In genomic region chr9:62880971-62881370, GRCh38 we compare ENCODE assay signal across 8 cellular contexts.
DNase-seq lines count a peak whose midpoint lies in the region; ATAC-seq and TF ChIP-seq lines count a peak whose summit lies in the region.
"Not testable (repeated sequence)": the region's sequence is repeated elsewhere in the genome, so short reads cannot be mapped to it uniquely, and the experiment has no call there.

No MANE protein-coding gene starts in this region.

- not testable (repeated sequence) for H3K27ac Mint-ChIP-seq in activated CD4-positive, alpha-beta T cell treated with anti-CD3 and anti-CD28 coated beads, Interleukin-2, amount 10 ng/mL, durations not matched to agents 24 days and 14 days

- H3K4me3 Mint-ChIP-seq in activated CD4-positive, alpha-beta T cell treated with anti-CD3 and anti-CD28 coated beads, Interleukin-2, amount 10 ng/mL, durations not matched to agents 24 days and 14 days = not testable (repeated sequence)

- DNase-seq in PC-3 = peak; percentile 0
- peak; percentile 53 for DNase-seq in activated CD4-positive, alpha-beta T cell treated with anti-CD3 and anti-CD28 coated beads, Interleukin-2, amount 10 ng/mL, durations not matched to agents 24 days and 14 days
- DNase-seq in esophagus muscularis mucosa (ENCODE audit: extremely low spot score) = peak; percentile 66
- peak; percentile 0 for DNase-seq in hepatocyte (ENCODE audit: low spot score)
- peak; percentile 36 for DNase-seq in lower lobe of right lung
- peak; percentile 0 for DNase-seq in retina
- DNase-seq in sigmoid colon = peak; percentile 55
- DNase-seq in thyroid gland = not testable (repeated sequence)

- not testable (repeated sequence) for H2AFZ ChIP-seq in PC-3 (ENCODE audit: low read length); hepatocyte

- not testable (repeated sequence) for H3K4me1 ChIP-seq in PC-3 (ENCODE audit: insufficient read depth, low read length); esophagus muscularis mucosa; hepatocyte (ENCODE audit: insufficient read depth); lower lobe of right lung; sigmoid colon
- peaks cover 11 to 13% of the 10 kb centered on the region in 2 donors for H3K4me1 ChIP-seq in thyroid gland

- not testable (repeated sequence) for H3K36me3 Mint-ChIP-seq in activated CD4-positive, alpha-beta T cell treated with anti-CD3 and anti-CD28 coated beads, Interleukin-2, amount 10 ng/mL, durations not matched to agents 24 days and 14 days (ENCODE audit: low read depth)

- 84% methylated on average over 3 of the region's 3 CpGs for WGBS in esophagus muscularis mucosa
- WGBS in hepatocyte (ENCODE audit: low lambda C conversion rate, missing lambda C conversion rate) = 89% methylated on average over 3 of the region's 3 CpGs
- 82 to 86% methylated on average over 3 of the region's 3 CpGs for WGBS in sigmoid colon, 2 donors
- 68 to 83% methylated on average over 3 of the region's 3 CpGs for WGBS in thyroid gland, 2 donors

- not testable (repeated sequence) for H3K4me2 ChIP-seq in PC-3 (ENCODE audit: low read length); hepatocyte

- not testable (repeated sequence) for H3K9ac ChIP-seq in PC-3 (ENCODE audit: low read length)

- not testable (repeated sequence) for H4K20me1 ChIP-seq in PC-3 (ENCODE audit: low read length); hepatocyte (ENCODE audit: insufficient read depth, poor library complexity, severe bottlenecking)

- not testable (repeated sequence) for TF ChIP-seq POLR2A in esophagus muscularis mucosa (IDR thresholded peaks at IDR 0.05; ENCODE audit: low read depth); sigmoid colon (IDR thresholded peaks at IDR 0.05); thyroid gland (IDR thresholded peaks at IDR 0.05)

- not testable (repeated sequence) for H3K9me3 ChIP-seq in PC-3 (ENCODE audit: low read length); esophagus muscularis mucosa; hepatocyte (ENCODE audit: low read depth); lower lobe of right lung; sigmoid colon; thyroid gland

- not testable (repeated sequence) for ATAC-seq in PC-3, lower lobe of right lung

- not testable (repeated sequence) for TF ChIP-seq EP300 in esophagus muscularis mucosa (IDR thresholded peaks at IDR 0.05); sigmoid colon (IDR thresholded peaks at IDR 0.05)

- not testable (repeated sequence) for TF ChIP-seq CTCF in PC-3 (conservative IDR thresholded peaks at IDR 0.05; ENCODE audit: low read depth, low read length); esophagus muscularis mucosa (IDR thresholded peaks at IDR 0.05); hepatocyte (IDR thresholded peaks at IDR 0.05; ENCODE audit: poor library complexity); lower lobe of right lung (IDR thresholded peaks at IDR 0.05); sigmoid colon (IDR thresholded peaks at IDR 0.05); thyroid gland (IDR thresholded peaks at IDR 0.05)

- POLR2A ChIA-PET in PC-3 (lab: Charles Lee; ENCODE audit: unreplicated experiment) = not testable (repeated sequence)

- not testable (repeated sequence) for H3K79me2 ChIP-seq in PC-3 (ENCODE audit: low read length); hepatocyte

- H3K27ac ChIP-seq in PC-3 (ENCODE audit: low read length); esophagus muscularis mucosa (replicated peaks in 1 of 4); hepatocyte; lower lobe of right lung; sigmoid colon: not testable (repeated sequence)
- H3K27ac ChIP-seq in thyroid gland = peak overlapping the region in 2 of 3 donors; percentile 43 to 74

- not testable (repeated sequence) for H3K9me3 Mint-ChIP-seq in activated CD4-positive, alpha-beta T cell treated with anti-CD3 and anti-CD28 coated beads, Interleukin-2, amount 10 ng/mL, durations not matched to agents 24 days and 14 days

- H3K36me3 ChIP-seq in PC-3 (ENCODE audit: low read depth, low read length); esophagus muscularis mucosa; hepatocyte (replicated peaks; ENCODE audit: insufficient read depth, low read depth); lower lobe of right lung; sigmoid colon; thyroid gland: not testable (repeated sequence)

- H3K27me3 Mint-ChIP-seq in activated CD4-positive, alpha-beta T cell treated with anti-CD3 and anti-CD28 coated beads, Interleukin-2, amount 10 ng/mL, durations not matched to agents 24 days and 14 days = peaks cover 23% of the 10 kb centered on the region

- H3K9me2 ChIP-seq in PC-3 (replicated peaks; ENCODE audit: low read length); hepatocyte (replicated peaks; ENCODE audit: insufficient read depth): not testable (repeated sequence)

- BruUV-seq in PC-3 (replicated peaks; lab: Mats Ljungman, UMichigan) = not testable (repeated sequence)

- H3K4me1 Mint-ChIP-seq in activated CD4-positive, alpha-beta T cell treated with anti-CD3 and anti-CD28 coated beads, Interleukin-2, amount 10 ng/mL, durations not matched to agents 24 days and 14 days = not testable (repeated sequence)

- intact Hi-C loops in PC-3 (cut with micrococcal nuclease); activated CD4-positive, alpha-beta T cell treated with anti-CD3 and anti-CD28 coated beads, Interleukin-2, amount 10 ng/mL, durations not matched to agents 24 days and 14 days (cut with micrococcal nuclease); esophagus muscularis mucosa (cut with DNase I); lower lobe of right lung (cut with DNase I); sigmoid colon (cut with DNase I); thyroid gland (cut with DNase I): not testable (repeated sequence)

- not testable (repeated sequence) for H3K4me3 ChIP-seq in PC-3 (ENCODE audit: low read length); esophagus muscularis mucosa; hepatocyte; lower lobe of right lung; sigmoid colon; thyroid gland (replicated peaks in 1 of 3)

- not testable (repeated sequence) for H3F3A ChIP-seq in PC-3 (ENCODE audit: low read length, unreplicated experiment)

- CTCF ChIA-PET in PC-3 (lab: Charles Lee) = not testable (repeated sequence)

- H3K27me3 ChIP-seq in PC-3 (ENCODE audit: low read length); lower lobe of right lung (ENCODE audit: low read depth); sigmoid colon; thyroid gland: not testable (repeated sequence)
- H3K27me3 ChIP-seq in esophagus muscularis mucosa (peaks cover 0 to 23% (median 0%) of the 10 kb centered on the region in 4 donors), hepatocyte (peaks cover 19% of the 10 kb centered on the region)
